ENCODE assay signal across 8 cellular contexts in genomic region chr19:12550951-12551832, GRCh38. TPM values are rescaled to one million over a fixed set of nuclear protein-coding genes. Genes with fewer than 3 reads are reported as not detected.
DNase-seq lines count a peak whose midpoint lies in the region; ATAC-seq, FAIRE-seq and TF ChIP-seq lines count a peak whose summit lies in the region.

Gene ZNF564, minus strand, starts transcription at chr19:12551482. Its CDS starts 150 bp downstream, at chr19:12551332.

- peaks cover 0 to 37% (median 12%) of the 10 kb centered on the region in 11 experiments; a peak in 11 of 22 replicates for H4K20me1 ChIP-seq in BLaER1 treated with 17β-estradiol and CSF1 and Interleukin-3, amounts not matched to agents 10 nM and 100 nM
- peaks cover 9% of the 10 kb centered on the region; the same call in 1 of the 2 replicates for H4K20me1 ChIP-seq in HepG2 (ENCODE audit: insufficient read depth, low read length)

- peak; percentile 98 for FAIRE-seq in HepG2 (lab: Jason Lieb, UNC)

- CTCF ChIA-PET in HepG2 (lab: Yijun Ruan, JAX; ENCODE audit: low intra/inter-chr PET ratio, low total read pairs) = no interaction called here

- WGBS in HepG2 (ENCODE audit: low lambda C conversion rate) = under 1% methylated on average over 24 of the region's 55 CpGs

- peak within 1 kb of the TSS; percentile 81 to 99 (median 94) for H3K4me2 ChIP-seq in BLaER1 treated with 17β-estradiol and CSF1 and Interleukin-3, amounts not matched to agents 10 nM and 100 nM
- peak within 1 kb of the TSS; percentile 98 for H3K4me2 ChIP-seq in HepG2 (ENCODE audit: low read depth, low read length)

- H3K4me1 ChIP-seq in BLaER1 treated with 17β-estradiol and CSF1 and Interleukin-3, amounts not matched to agents 10 nM and 100 nM = peaks cover 24 to 29% (median 28%) of the 10 kb centered on the region in 10 experiments
- peaks cover 45% of the 10 kb centered on the region for H3K4me1 ChIP-seq in HepG2 (ENCODE audit: insufficient read depth, low read length)

- peaks cover 36 to 39% (median 36%) of the 10 kb centered on the region in 11 experiments for H3K36me3 ChIP-seq in BLaER1 treated with 17β-estradiol and CSF1 and Interleukin-3, amounts not matched to agents 10 nM and 100 nM
- H3K36me3 ChIP-seq in HepG2 (replicated peaks in 1 of 2; ENCODE audit: control insufficient read depth in 1 of 2, insufficient read depth in 2 of 2, low read length in 2 of 2) = no peaks in the 10 kb centered on the region

- TF ChIP-seq EP300 in HepG2 (IDR thresholded peaks at IDR 0.05; ENCODE audit: low read depth in 2 of 2, low read length in 2 of 2) (peak in 1 of 2 experiments; percentile 22; a peak in 2 of 4 replicates), HepG2 (CRISPR knock-in tag; IDR thresholded peaks at IDR 0.05; ENCODE audit: borderline replicate concordance) (0 out of 2 replicates have a peak, but pooled peaks have one; percentile 24)

- POLR2A ChIA-PET in HepG2 (lab: Yijun Ruan, JAX) = interaction anchor here (0.6 to 3.0 kb wide), 10 partner anchors 9 to 395 kb away, joined by 3 to 27 read pairs (median 4); partner anchors contain the start of genes GCDH, ZNF442, ZNF443 and ZNF490

- peaks cover 36% of the 10 kb centered on the region for H3K79me2 ChIP-seq in HepG2 (ENCODE audit: insufficient read depth, low read length)

- H3K4me3 ChIP-seq in BLaER1 treated with 17β-estradiol and CSF1 and Interleukin-3, amounts not matched to agents 10 nM and 100 nM = peak within 1 kb of the TSS; percentile 78 to 99 (median 90)
- peak within 1 kb of the TSS; percentile 86 to 92 (median 91) for H3K4me3 ChIP-seq in HepG2 (replicated peaks in 1 of 3; ENCODE audit: insufficient read depth in 1 of 3, low read depth in 2 of 3, low read length in 3 of 3)

- H3K9me3 ChIP-seq in BLaER1 treated with 17β-estradiol and CSF1 and Interleukin-3, amounts not matched to agents 10 nM and 100 nM (replicated peaks in 1 of 11) = peaks cover 29 to 41% (median 33%) of the 10 kb centered on the region in 11 experiments
- H3K9me3 ChIP-seq in HepG2 (ENCODE audit: low read length) = no peaks in the 10 kb centered on the region

- BruUV-seq in HepG2 (replicated peaks; lab: Mats Ljungman, UMichigan) = TSS peak; percentile 63

- TF ChIP-seq POLR2A in HepG2 (IDR thresholded peaks at IDR 0.05; ENCODE audit: insufficient read depth in 1 of 2, low read depth in 2 of 2, low read length in 2 of 2) = peak; percentile 80 to 95

- peak within 1 kb of the TSS; percentile 87 to 95 (median 91) for H3K9ac ChIP-seq in BLaER1 treated with 17β-estradiol and CSF1 and Interleukin-3, amounts not matched to agents 10 nM and 100 nM
- H3K9ac ChIP-seq in HepG2 (ENCODE audit: insufficient read depth, low read depth, low read length) = peak within 1 kb of the TSS; percentile 90

- H3K27me3 ChIP-seq in BLaER1 treated with 17β-estradiol and CSF1 and Interleukin-3, amounts not matched to agents 10 nM and 100 nM = no peaks in the 10 kb centered on the region
- no peaks in the 10 kb centered on the region; a peak in 1 of 5 replicates for H3K27me3 ChIP-seq in HepG2 (ENCODE audit: control insufficient read depth in 1 of 2, insufficient read depth in 2 of 2, low read length in 2 of 2)

- peak; percentile 6; the same call in 1 of the 2 replicates for TF ChIP-seq CTCF in HepG2 (CRISPR knock-in tag; IDR thresholded peaks at IDR 0.05)

- in situ Hi-C loops in HepG2 (cut with HindIII; ENCODE audit: extremely low pct_ligation_motif_present, low pct_unique_long_range_greater_than_20kb) = no loop called here

- intact Hi-C loops in HepG2 (cut with micrococcal nuclease; ENCODE audit: unreplicated experiment) = loop anchor here (5.0 kb wide), 4 partner anchors 61 to 219 kb away; partner anchors contain the start of genes ZNF443, ZNF490, ZNF563 and ZNF709

- H3K27ac ChIP-seq in BLaER1 treated with 17β-estradiol and CSF1 and Interleukin-3, amounts not matched to agents 10 nM and 100 nM = peak within 1 kb of the TSS; percentile 87 to 94 (median 93)
- H3K27ac ChIP-seq in HepG2 (ENCODE audit: extremely low read length, insufficient read depth, low read length) = peak within 1 kb of the TSS; percentile 93

- peak; percentile 97 for DNase-seq in NCI-H748 (lab: John Stamatoyannopoulos, UW; ENCODE audit: unreplicated experiment)
- DNase-seq in activated CD4-positive, alpha-beta T cell treated with anti-CD3 and anti-CD28 coated beads, Interleukin-2, amount 50 U/mL, for 1 hour = peak; percentile 83
- DNase-seq in dermis blood vessel endothelial cell = peak; percentile 99
- DNase-seq in HepG2 (ENCODE audit: low spot score) = peak; percentile 100
- DNase-seq in stimulated activated CD4-positive, alpha-beta T cell treated with anti-CD3 and anti-CD28 coated beads, Interleukin-4, amount 100 ng/mL, for 1 hour = peak; percentile 84

- ATAC-seq in GM19351 (IDR thresholded peaks at IDR 0.05; ENCODE audit: unreplicated experiment) (peak; percentile 98), HG03521 (IDR thresholded peaks at IDR 0.05; ENCODE audit: unreplicated experiment) (peak; percentile 98), HepG2 (peak; percentile 96)

- H2AFZ ChIP-seq in HepG2 (ENCODE audit: low read length) = peak within 1 kb of the TSS; percentile 86

- 0 out of 2 replicates have a peak, but pooled peaks have one; percentile 26 for TF ChIP-seq RAD21 in HepG2 (CRISPR knock-in tag; IDR thresholded peaks at IDR 0.05)

TF ChIP-seq in HepG2, 621 proteins besides CTCF, POLR2A, EP300 and RAD21 (continues in another document):
- TF ChIP-seq ZNF562 (CRISPR knock-in tag; IDR thresholded peaks at IDR 0.05; ENCODE audit: borderline replicate concordance) = no peak
- no peak for TF ChIP-seq USF2 (IDR thresholded peaks at IDR 0.05; ENCODE audit: low read depth, low read length)
- no peak for TF ChIP-seq USF2 (CRISPR knock-in tag; IDR thresholded peaks at IDR 0.05; ENCODE audit: borderline replicate concordance)
- peak; percentile 62; the same call in 1 of the 2 replicates for TF ChIP-seq NCOR1 (IDR thresholded peaks at IDR 0.05; ENCODE audit: borderline replicate concordance, low read length)
- TF ChIP-seq ZNF549 (CRISPR knock-in tag; IDR thresholded peaks at IDR 0.05) = no peak
- TF ChIP-seq TBX3 (IDR thresholded peaks at IDR 0.05; ENCODE audit: borderline replicate concordance) = no peak
- TF ChIP-seq, protein P1, sequence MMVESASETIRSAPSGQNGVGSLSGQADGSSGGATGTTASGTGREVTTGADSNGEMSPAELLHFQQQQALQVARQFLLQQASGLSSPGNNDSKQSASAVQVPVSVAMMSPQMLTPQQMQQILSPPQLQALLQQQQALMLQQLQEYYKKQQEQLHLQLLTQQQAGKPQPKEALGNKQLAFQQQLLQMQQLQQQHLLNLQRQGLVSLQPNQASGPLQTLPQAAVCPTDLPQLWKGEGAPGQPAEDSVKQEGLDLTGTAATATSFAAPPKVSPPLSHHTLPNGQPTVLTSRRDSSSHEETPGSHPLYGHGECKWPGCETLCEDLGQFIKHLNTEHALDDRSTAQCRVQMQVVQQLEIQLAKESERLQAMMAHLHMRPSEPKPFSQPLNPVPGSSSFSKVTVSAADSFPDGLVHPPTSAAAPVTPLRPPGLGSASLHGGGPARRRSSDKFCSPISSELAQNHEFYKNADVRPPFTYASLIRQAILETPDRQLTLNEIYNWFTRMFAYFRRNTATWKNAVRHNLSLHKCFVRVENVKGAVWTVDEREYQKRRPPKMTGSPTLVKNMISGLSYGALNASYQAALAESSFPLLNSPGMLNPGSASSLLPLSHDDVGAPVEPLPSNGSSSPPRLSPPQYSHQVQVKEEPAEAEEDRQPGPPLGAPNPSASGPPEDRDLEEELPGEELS (CRISPR knock-in tag; IDR thresholded peaks at IDR 0.05) = peak; percentile 54

RNA-seq across cellular contexts. Expression of gene ZNF564, which starts in this region (rescaled TPM):
- total RNA-seq in dermis blood vessel endothelial cell (8.4 and 13.3 TPM in 2 replicates), HepG2 (2016; rRNA removed; fragmentation: Illumina TruSeq; extraction: Trizol) (11.1 and 11.2 TPM in 2 replicates)
- total RNA-seq in HepG2 (2016; cell fraction: cytosol; rRNA removed; fragmentation: Illumina TruSeq; extraction: Trizol; ENCODE audit: low read depth) = 3.9 and 4.9 TPM in 2 replicates
- 10.7 and 11.9 TPM in 2 replicates for total RNA-seq in HepG2 (2016; cell fraction: insoluble cytoplasmic fraction; rRNA removed; fragmentation: Illumina TruSeq; extraction: Trizol)
- 9.1 and 10.5 TPM in 2 replicates for total RNA-seq in HepG2 (2016; cell fraction: membrane; rRNA removed; fragmentation: Illumina TruSeq; extraction: Trizol)
- 11.9 and 13.6 TPM in 2 replicates for total RNA-seq in HepG2 (2016; cell fraction: nucleus; rRNA removed; fragmentation: Illumina TruSeq; extraction: Trizol)
- polyA plus RNA-seq in HepG2 (2011; rRNA removed) = 2.3 and 2.4 TPM in 2 replicates
- 0.63 and 1.2 TPM in 2 replicates for polyA plus RNA-seq in HepG2 (2011; cell fraction: cytosol; rRNA removed)
- 3.5 and 5.1 TPM in 2 replicates for polyA plus RNA-seq in HepG2 (2011; cell fraction: nucleus; rRNA removed)
- 3.5 and 4.8 TPM in 2 replicates for polyA plus RNA-seq in HepG2 (2012)
- polyA plus RNA-seq in HepG2 (2016; cell fraction: cytosol; fragmentation: Illumina TruSeq; extraction: Trizol; ENCODE audit: low read depth) = 0.22 and 0.41 TPM in 2 replicates
- 4.3 and 4.4 TPM in 2 replicates for polyA plus RNA-seq in HepG2 (2016; cell fraction: insoluble cytoplasmic fraction; fragmentation: Illumina TruSeq; extraction: Trizol; ENCODE audit: low read depth)
- 0.81 and 0.84 TPM in 2 replicates for polyA plus RNA-seq in HepG2 (2016; cell fraction: membrane; fragmentation: Illumina TruSeq; extraction: Trizol; ENCODE audit: low read depth)
- polyA plus RNA-seq in HepG2 (2016; cell fraction: nucleus; fragmentation: Illumina TruSeq; extraction: Trizol; ENCODE audit: insufficient read depth, low read depth) = 4.3 and 4.6 TPM in 2 replicates
- 2.2 and 4.0 TPM in 2 replicates for polyA minus RNA-seq in HepG2 (2011; rRNA and poly(A)+ RNA removed; ENCODE audit: low replicate concordance)
- polyA minus RNA-seq in HepG2 (2011; cell fraction: cytosol; rRNA and poly(A)+ RNA removed) = 4.5 and 4.7 TPM in 2 replicates
- 23.4 and 24.8 TPM in 2 replicates for polyA minus RNA-seq in HepG2 (2011; cell fraction: nucleus; rRNA and poly(A)+ RNA removed)

Comparison
In these comparisons a context has a peak if more than half of its experiments do, and no peak if none do; other contexts are left out.
1. Peak in every context shown above with its lines: DNase-seq, ATAC-seq, H3K4me3 ChIP-seq and H3K27ac ChIP-seq.